In genomic region chr16:23679274-23679985, GRCh38 we compare ENCODE assay signal across 8 cellular contexts. TPM values are rescaled to one million over a fixed set of nuclear protein-coding genes. Genes with fewer than 3 reads are reported as not detected.
DNase-seq lines count a peak whose midpoint lies in the region; ATAC-seq and TF ChIP-seq lines count a peak whose summit lies in the region.

No MANE protein-coding gene starts in this region.

- H3K4me1 ChIP-seq in HUES6 (ENCODE audit: control insufficient read depth, insufficient read depth, low read length), result peaks cover 14% of the 10 kb centered on the region

- H3K9me3 Mint-ChIP-seq in osteocyte (ENCODE audit: unreplicated experiment), result no peaks in the 10 kb centered on the region

- peak overlapping the region; percentile 85 for H2AFZ ChIP-seq in SU-DHL-6 (ENCODE audit: low read depth, low read length, severe bottlenecking)

- no peaks in the 10 kb centered on the region for H3K9me2 ChIP-seq in SU-DHL-6 (replicated peaks; ENCODE audit: insufficient read depth, low read length)

- H3K27me3 Mint-ChIP-seq in osteocyte (ENCODE audit: unreplicated experiment), result no peaks in the 10 kb centered on the region

- H3K27me3 ChIP-seq in HUES6 (ENCODE audit: control insufficient read depth, insufficient read depth, low read length) (no peaks in the 10 kb centered on the region), SU-DHL-6 (ENCODE audit: low read length) (no peaks in the 10 kb centered on the region)

- DNase-seq in NCI-H345 (lab: John Stamatoyannopoulos, UW), result peak; percentile 19
- no peak for DNase-seq in NCI-H345 treated with DMSO at 0.1 percent for 48 hours (lab: John Stamatoyannopoulos, UW; ENCODE audit: unreplicated experiment)
- DNase-seq in osteocyte (ENCODE audit: extremely low spot score, unreplicated experiment), result no peak
- no peak for DNase-seq in C1 segment of cervical spinal cord (lab: John Stamatoyannopoulos, UW)

- H4K20me1 ChIP-seq in SU-DHL-6 (ENCODE audit: low read depth, low read length), result no peaks in the 10 kb centered on the region

- no peak overlapping the region for H3K27ac Mint-ChIP-seq in osteocyte (ENCODE audit: unreplicated experiment)

- H3K4me1 Mint-ChIP-seq in osteocyte (ENCODE audit: unreplicated experiment), result peaks cover 29% of the 10 kb centered on the region

- H3K4me2 ChIP-seq in SU-DHL-6 (ENCODE audit: low read depth, low read length, poor library complexity, severe bottlenecking), result peak overlapping the region; percentile 69

- H3K36me3 ChIP-seq in HUES6 (ENCODE audit: control insufficient read depth, insufficient read depth, low read length) (peaks cover 56% of the 10 kb centered on the region), SU-DHL-6 (ENCODE audit: low read length) (0 out of 2 replicates have a peak, but pooled peaks cover 20% of the 10 kb centered on the region)

- peaks cover 46% of the 10 kb centered on the region for H3K79me2 ChIP-seq in SU-DHL-6 (ENCODE audit: insufficient read depth, low read length)

- peak overlapping the region; percentile 78 for H3K4me3 Mint-ChIP-seq in osteocyte (ENCODE audit: unreplicated experiment)

- H3K4me3 ChIP-seq in HUES6 (ENCODE audit: low read depth, low read length) (peak overlapping the region; percentile 99), SU-DHL-6 (ENCODE audit: insufficient read depth, low read length, poor library complexity, severe bottlenecking) (peak overlapping the region; percentile 98)

- H3K9me3 ChIP-seq in HUES6 (ENCODE audit: control insufficient read depth, insufficient read depth, low read depth, low read length), result no peaks in the 10 kb centered on the region
- H3K9me3 ChIP-seq in SU-DHL-6 (ENCODE audit: insufficient read depth, low read length), result no peaks in the 10 kb centered on the region

- H3K27ac ChIP-seq in HUES6 (ENCODE audit: low read depth, low read length) (peak overlapping the region; percentile 90; the same call in 1 of the 2 replicates), SU-DHL-6 (ENCODE audit: low read depth, low read length) (peak overlapping the region; percentile 70)

- peaks cover 8% of the 10 kb centered on the region for H3K36me3 Mint-ChIP-seq in osteocyte (ENCODE audit: unreplicated experiment)

- ATAC-seq in esophagus mucosa (peak; percentile 68), GM19395 (IDR thresholded peaks at IDR 0.05; ENCODE audit: unreplicated experiment) (no peak)

- H3K9ac ChIP-seq in HUES6 (ENCODE audit: low read length) (peak overlapping the region; percentile 98), SU-DHL-6 (ENCODE audit: low read length) (peak overlapping the region; percentile 98)

- TF ChIP-seq CTCF in SU-DHL-6 (IDR thresholded peaks at IDR 0.05; ENCODE audit: insufficient read depth, low read length, poor library complexity, severe bottlenecking) (no peak), osteocyte (IDR thresholded peaks at IDR 0.05) (no peak)

- peaks cover 11% of the 10 kb centered on the region; the same call in 1 of the 2 replicates for H3F3A ChIP-seq in SU-DHL-6 (ENCODE audit: insufficient read depth)

RNA-seq across cellular contexts. Expression of gene PLK1, which starts 0.7 kb away (rescaled TPM):
- total RNA-seq in esophagus mucosa (29.9 TPM), osteocyte (16.7 and 17.8 TPM in 2 replicates)

RNA-seq across cellular contexts. Expression of gene ERN2, which starts 33.6 kb away (rescaled TPM):
- total RNA-seq in esophagus mucosa, result 0.36 TPM
- total RNA-seq in osteocyte, result not detected in 2 replicates

RNA-seq across cellular contexts. Expression of gene DCTN5, which starts 38.2 kb away (rescaled TPM):
- 42.3 TPM for total RNA-seq in esophagus mucosa
- total RNA-seq in osteocyte, result 65.3 and 69.7 TPM in 2 replicates

RNA-seq across cellular contexts. Expression of gene PALB2, which starts 38.3 kb away (rescaled TPM):
- total RNA-seq in esophagus mucosa (11.3 TPM), osteocyte (14.0 and 14.9 TPM in 2 replicates)
